12 cellular contexts compared by ENCODE assay signal in genomic region chr4:142396279-142396678, GRCh38.
DNase-seq lines count a peak whose midpoint lies in the region; ATAC-seq and TF ChIP-seq lines count a peak whose summit lies in the region.
"Had no signal": no experiment of that assay in that cellular context is flagged by ENCODE, and none has a peak within 500 bp of the region (broad histone marks: within the 10 kb centered on the region; RNA-seq: fewer than 3 reads in every experiment).

No MANE protein-coding gene starts in this region.

- CTCF ChIA-PET in mammary epithelial cell (lab: Charles Lee; ENCODE audit: low non-redundant PET) = no interaction called here

- H3K4me2 ChIP-seq in Loucy (ENCODE audit: low read depth, low read length, poor library complexity, severe bottlenecking) (peak overlapping the region; percentile 79), mammary epithelial cell (ENCODE audit: insufficient read depth, low read depth, low read length) (peak overlapping the region; percentile 68)

- H2AFZ ChIP-seq in Loucy (ENCODE audit: low read length) = no peak overlapping the region
- no peak overlapping the region for H2AFZ ChIP-seq in mammary epithelial cell (ENCODE audit: low read depth, low read length)

- in situ Hi-C loops in mammary epithelial cell (cut with MboI; ENCODE audit: low sequenced_read_pairs in 2 of 2) = no loop called here

- peak overlapping the region; percentile 58 for H3K27ac ChIP-seq in mammary epithelial cell (ENCODE audit: insufficient read depth, low read depth, low read length)
- H3K27ac ChIP-seq: left lung, neutrophil had no signal

- H3K4me1 Mint-ChIP-seq in activated CD4-positive, alpha-beta T cell treated with anti-CD3 and anti-CD28 coated beads, Interleukin-2, amount 10 ng/mL, durations not matched to agents 24 days and 14 days = peaks cover 51% of the 10 kb centered on the region
- H3K4me1 Mint-ChIP-seq in nephron progenitor cell (peaks cover 6% of the 10 kb centered on the region), chondrocyte (ENCODE audit: low read depth) (peaks cover 35% of the 10 kb centered on the region)

- H3K27ac Mint-ChIP-seq in activated CD4-positive, alpha-beta T cell treated with anti-CD3 and anti-CD28 coated beads, Interleukin-2, amount 10 ng/mL, durations not matched to agents 24 days and 14 days = peak overlapping the region; percentile 88
- H3K27ac Mint-ChIP-seq in nephron progenitor cell (peak overlapping the region; percentile 26), chondrocyte (ENCODE audit: unreplicated experiment) (no peak overlapping the region)

- ATAC-seq in GM18502 (IDR thresholded peaks at IDR 0.05; ENCODE audit: poor library complexity, unreplicated experiment) = no peak
- ATAC-seq in GM21526 (IDR thresholded peaks at IDR 0.05; ENCODE audit: low FRiP score, unreplicated experiment) = no peak
- ATAC-seq: left lung had no signal

- H3K9me3 ChIP-seq in Loucy (ENCODE audit: insufficient read depth, low read depth, low read length) = no peaks in the 10 kb centered on the region
- no peaks in the 10 kb centered on the region for H3K9me3 ChIP-seq in mammary epithelial cell (replicated peaks; ENCODE audit: insufficient read depth, low read length)
- H3K9me3 ChIP-seq: left lung, neutrophil, Peyer's patch had no signal

- peaks cover 54% of the 10 kb centered on the region for H3K36me3 Mint-ChIP-seq in activated CD4-positive, alpha-beta T cell treated with anti-CD3 and anti-CD28 coated beads, Interleukin-2, amount 10 ng/mL, durations not matched to agents 24 days and 14 days (ENCODE audit: low read depth)
- H3K36me3 Mint-ChIP-seq in nephron progenitor cell (ENCODE audit: low read depth) (peaks cover 42% of the 10 kb centered on the region), chondrocyte (ENCODE audit: low read depth) (peaks cover 2% of the 10 kb centered on the region)

- H3F3A ChIP-seq in Loucy (ENCODE audit: low read depth) = no peaks in the 10 kb centered on the region

- peaks cover 63% of the 10 kb centered on the region for H3K4me1 ChIP-seq in Loucy (ENCODE audit: insufficient read depth, low read length, poor library complexity, severe bottlenecking)
- peaks cover 19% of the 10 kb centered on the region for H3K4me1 ChIP-seq in mammary epithelial cell (ENCODE audit: insufficient read depth, low read length)
- H3K4me1 ChIP-seq: left lung, Peyer's patch had no signal

- WGBS in mammary epithelial cell (ENCODE audit: low coverage, missing lambda C conversion rate) = 0% methylated on average over 1 of the region's 1 CpG

- peak overlapping the region; percentile 58 for H3K4me3 ChIP-seq in Loucy (ENCODE audit: low read length, poor library complexity, severe bottlenecking)
- H3K4me3 ChIP-seq in mammary epithelial cell (replicated peaks in 1 of 3; ENCODE audit: insufficient read depth in 1 of 3, low read depth in 2 of 3, low read length in 3 of 3) = no peak overlapping the region
- H3K4me3 ChIP-seq: left lung, Peyer's patch had no signal

- no peaks in the 10 kb centered on the region for H3K27me3 Mint-ChIP-seq in activated CD4-positive, alpha-beta T cell treated with anti-CD3 and anti-CD28 coated beads, Interleukin-2, amount 10 ng/mL, durations not matched to agents 24 days and 14 days
- no peaks in the 10 kb centered on the region for H3K27me3 Mint-ChIP-seq in nephron progenitor cell (ENCODE audit: low read depth, poor library complexity)
- no peaks in the 10 kb centered on the region for H3K27me3 Mint-ChIP-seq in chondrocyte (ENCODE audit: low read depth)

- intact Hi-C loops in activated CD4-positive, alpha-beta T cell treated with anti-CD3 and anti-CD28 coated beads, Interleukin-2, amount 10 ng/mL, durations not matched to agents 24 days and 14 days (cut with micrococcal nuclease) = loop anchor here (1.0 to 2.0 kb wide), 4 partner anchors 9 to 271 kb away; no protein-coding TSS in a partner anchor
- intact Hi-C loops in mammary epithelial cell (cut with micrococcal nuclease) = no loop called here

- peaks cover 4% of the 10 kb centered on the region for H3K9me3 Mint-ChIP-seq in activated CD4-positive, alpha-beta T cell treated with anti-CD3 and anti-CD28 coated beads, Interleukin-2, amount 10 ng/mL, durations not matched to agents 24 days and 14 days
- H3K9me3 Mint-ChIP-seq in nephron progenitor cell = peaks cover 8% of the 10 kb centered on the region
- H3K9me3 Mint-ChIP-seq in chondrocyte (ENCODE audit: low read depth) = no peaks in the 10 kb centered on the region

- H3K9me2 ChIP-seq in Loucy (replicated peaks; ENCODE audit: low read depth, low read length) = no peaks in the 10 kb centered on the region

- H3K27me3 ChIP-seq in Loucy (ENCODE audit: insufficient read depth, low read length, poor library complexity, severe bottlenecking) = no peaks in the 10 kb centered on the region
- no peaks in the 10 kb centered on the region for H3K27me3 ChIP-seq in mammary epithelial cell (ENCODE audit: insufficient read depth, low read length)
- H3K27me3 ChIP-seq: left lung, neutrophil, Peyer's patch had no signal

- H3K36me3 ChIP-seq in Loucy (ENCODE audit: insufficient read depth, low read length) = 0 out of 2 replicates have a peak, but pooled peaks cover 9% of the 10 kb centered on the region
- H3K36me3 ChIP-seq in mammary epithelial cell (ENCODE audit: insufficient read depth, low read length) = peaks cover 17% of the 10 kb centered on the region
- H3K36me3 ChIP-seq: left lung, neutrophil, Peyer's patch had no signal

- H4K20me1 ChIP-seq in Loucy (ENCODE audit: insufficient read depth, low read length, poor library complexity, severe bottlenecking) (no peaks in the 10 kb centered on the region), mammary epithelial cell (ENCODE audit: insufficient read depth, low read length) (no peaks in the 10 kb centered on the region)

- peak overlapping the region; percentile 34 for H3K9ac ChIP-seq in Loucy (ENCODE audit: low read depth, low read length, poor library complexity, severe bottlenecking)
- no peak overlapping the region for H3K9ac ChIP-seq in mammary epithelial cell (ENCODE audit: insufficient read depth, low read length)

- no TSS peak for BruUV-seq in mammary epithelial cell (replicated peaks; lab: Mats Ljungman, UMichigan)

- no peak for DNase-seq in activated CD4-positive, alpha-beta T cell treated with anti-CD3 and anti-CD28 coated beads, Interleukin-2, amount 10 ng/mL, durations not matched to agents 24 days and 14 days
- DNase-seq in activated CD4-positive, alpha-beta T cell treated with anti-CD3 and anti-CD28 coated beads for 1 hour = no peak
- peak; percentile 73 for DNase-seq in mammary epithelial cell
- no peak for DNase-seq in nephron progenitor cell
- no peak for DNase-seq in chondrocyte (ENCODE audit: low spot score)
- DNase-seq: left lung; Peyer's patch; stimulated activated CD4-positive, alpha-beta T cell treated with anti-CD3 and anti-CD28 coated beads, Interleukin-12 subunit alpha, Interleukin-12 subunit beta, amount 100 ng/mL, for 4 hours had no signal

- TF ChIP-seq CTCF in Loucy (conservative IDR thresholded peaks at IDR 0.05; ENCODE audit: low read length) = no peak
- TF ChIP-seq CTCF in mammary epithelial cell (conservative IDR thresholded peaks at IDR 0.05 in 1 of 2, IDR thresholded peaks at IDR 0.05 in 1 of 2; ENCODE audit: extremely low read depth in 1 of 2, insufficient read depth in 1 of 2, low read depth in 1 of 2, low read length in 2 of 2) = no peak
- no peak for TF ChIP-seq CTCF in nephron progenitor cell (IDR thresholded peaks at IDR 0.05)
- no peak for TF ChIP-seq CTCF in chondrocyte (IDR thresholded peaks at IDR 0.05)

- H3K79me2 ChIP-seq in Loucy (ENCODE audit: insufficient read depth, low read length) = peaks cover 98% of the 10 kb centered on the region
- peaks cover 98% of the 10 kb centered on the region for H3K79me2 ChIP-seq in mammary epithelial cell (ENCODE audit: insufficient read depth, low read length)

- peak overlapping the region; percentile 65 for H3K4me3 Mint-ChIP-seq in activated CD4-positive, alpha-beta T cell treated with anti-CD3 and anti-CD28 coated beads, Interleukin-2, amount 10 ng/mL, durations not matched to agents 24 days and 14 days
- H3K4me3 Mint-ChIP-seq in nephron progenitor cell (no peak overlapping the region), chondrocyte (ENCODE audit: unreplicated experiment) (no peak overlapping the region)

- dilution Hi-C loops in mammary epithelial cell (cut with HindIII; ENCODE audit: low sequenced_read_pairs) = no loop called here
